ENCODE assay signal across 17 cellular contexts in the genomic region with DNA sequence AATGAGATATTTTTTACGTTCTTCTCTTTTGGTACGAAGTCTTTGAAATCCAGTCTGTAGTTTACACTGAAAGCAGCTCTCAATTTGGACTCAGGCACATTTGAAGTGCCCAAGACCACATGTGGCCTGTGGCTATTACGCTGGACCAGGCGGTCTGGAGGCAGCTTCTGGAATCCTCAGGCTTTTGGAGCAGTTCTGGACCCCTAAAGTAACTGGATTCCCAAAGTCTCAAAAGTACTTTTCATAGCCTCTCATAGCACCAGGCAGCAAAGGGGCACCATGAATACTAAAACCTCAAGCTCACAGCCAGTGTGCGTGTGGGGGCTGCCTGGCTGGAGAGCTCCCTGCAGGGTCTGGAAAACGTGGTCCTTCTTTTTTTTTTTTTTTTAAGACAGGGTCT.
DNase-seq lines count a peak whose midpoint lies in the region; ATAC-seq, FAIRE-seq and TF ChIP-seq lines count a peak whose summit lies in the region.
"Had no signal": no experiment of that assay in that cellular context is flagged by ENCODE, and none has a peak within 500 bp of the region (broad histone marks: within the 10 kb centered on the region; RNA-seq: fewer than 3 reads in every experiment).

No MANE protein-coding gene starts in this region.

- peaks cover 8% of the 10 kb centered on the region for H3K9me3 Mint-ChIP-seq in glutamatergic neuron (ENCODE audit: unreplicated experiment)
- H3K9me3 Mint-ChIP-seq: activated naive CD4-positive, alpha-beta T cell treated with anti-CD3 and anti-CD28 coated beads for 36 hours; brain; CD4-positive, CD25-positive, alpha-beta regulatory T cell had no signal

- no peak overlapping the region for H2BK5ac ChIP-seq in mesendoderm (ENCODE audit: low read length)

- intact Hi-C loops in Right ventricle myocardium inferior (cut with DNase I) (no loop called here), tibial artery (cut with DNase I; ENCODE audit: low total_unique reads) (no loop called here)

- no peak overlapping the region for H3K4me3 ChIP-seq in right atrium auricular region
- no peak overlapping the region for H3K4me3 ChIP-seq in mesendoderm (ENCODE audit: low read length)
- no peak overlapping the region for H3K4me3 ChIP-seq in tibial artery
- H3K4me3 ChIP-seq: gastrocnemius medialis, testis had no signal

- peaks cover 27% of the 10 kb centered on the region for H3K4me1 Mint-ChIP-seq in glutamatergic neuron (ENCODE audit: low read depth, unreplicated experiment)

- H3K9me3 ChIP-seq in right atrium auricular region (no peaks in the 10 kb centered on the region), tibial artery (no peaks in the 10 kb centered on the region)
- H3K9me3 ChIP-seq: gastrocnemius medialis, testis had no signal

- no peak overlapping the region for H2BK15ac ChIP-seq in mesendoderm (replicated peaks; ENCODE audit: low read depth)

- H3K4me1 ChIP-seq in right atrium auricular region, result peaks cover 0 to 76% of the 10 kb centered on the region in 2 donors
- H3K4me1 ChIP-seq in mesendoderm (ENCODE audit: control insufficient read depth, low read depth, low read length), result peaks cover 30% of the 10 kb centered on the region
- H3K4me1 ChIP-seq in tibial artery, result peaks cover 11 to 87% (median 71%) of the 10 kb centered on the region in 4 donors

- DNase-seq in Right ventricle myocardium inferior (ENCODE audit: missing footprints), result peak; percentile 6
- no peak for DNase-seq in right atrium auricular region (ENCODE audit: low spot score)
- peak; percentile 3 to 10 for DNase-seq in activated T-cell treated with anti-CD3 and anti-CD28 coated beads, Interleukin-2, amount 50 U/mL, for 48 hours
- no peak for DNase-seq in mesendoderm
- DNase-seq in tibial artery, result peak in 1 of 2 donors; percentile 6
- DNase-seq in frontal cortex (ENCODE audit: low spot score in 2 of 2), result no peak
- DNase-seq in glutamatergic neuron, result no peak
- DNase-seq: activated naive CD4-positive, alpha-beta T cell treated with anti-CD3 and anti-CD28 coated beads for 36 hours; CD4-positive, CD25-positive, alpha-beta regulatory T cell; dermis blood vessel endothelial cell; DMS153; GDM1; T1000; testis had no signal

- H4K8ac ChIP-seq in mesendoderm (ENCODE audit: low read depth, low read length), result no peak overlapping the region

- H3K23ac ChIP-seq in mesendoderm (ENCODE audit: low read length), result peak overlapping the region; percentile 9

- WGBS in mesendoderm (ENCODE audit: extremely low coverage, insufficient coverage, low lambda C conversion rate), result 100% methylated on average over 1 of the region's 6 CpGs

- H3K27ac ChIP-seq in right atrium auricular region (no peak overlapping the region), mesendoderm (ENCODE audit: low read depth, low read length) (no peak overlapping the region), tibial artery (peak overlapping the region; percentile 63 to 89)
- H3K27ac ChIP-seq: gastrocnemius medialis, testis had no signal

- H3K36me3 Mint-ChIP-seq in glutamatergic neuron (ENCODE audit: unreplicated experiment), result no peaks in the 10 kb centered on the region
- H3K36me3 Mint-ChIP-seq: CD4-positive, CD25-positive, alpha-beta regulatory T cell had no signal

- ATAC-seq in Right ventricle myocardium inferior (no peak), HG03108 (IDR thresholded peaks at IDR 0.05; ENCODE audit: unreplicated experiment) (no peak)
- ATAC-seq: gastrocnemius medialis had no signal

- H2BK120ac ChIP-seq in mesendoderm (ENCODE audit: low read depth, low read length), result no peak overlapping the region

- no peak for TF ChIP-seq CTCF in right atrium auricular region (IDR thresholded peaks at IDR 0.05)
- TF ChIP-seq CTCF in tibial artery (IDR thresholded peaks at IDR 0.05), result no peak
- TF ChIP-seq CTCF in glutamatergic neuron (IDR thresholded peaks at IDR 0.05; ENCODE audit: partially characterized antibody, unreplicated experiment), result no peak

- no peak overlapping the region for H3K4me3 Mint-ChIP-seq in glutamatergic neuron (ENCODE audit: unreplicated experiment)
- H3K4me3 Mint-ChIP-seq: activated naive CD4-positive, alpha-beta T cell treated with anti-CD3 and anti-CD28 coated beads for 36 hours had no signal

- H3K36me3 ChIP-seq in right atrium auricular region, result no peaks in the 10 kb centered on the region
- H3K36me3 ChIP-seq in mesendoderm (ENCODE audit: control insufficient read depth, insufficient read depth, low read length), result no peaks in the 10 kb centered on the region
- no peaks in the 10 kb centered on the region for H3K36me3 ChIP-seq in tibial artery
- H3K36me3 ChIP-seq: gastrocnemius medialis had no signal

- H3K4ac ChIP-seq in mesendoderm (ENCODE audit: low read depth, low read length), result no peak overlapping the region

- no peak overlapping the region for H3K27ac Mint-ChIP-seq in glutamatergic neuron (ENCODE audit: unreplicated experiment)

- H3K27me3 Mint-ChIP-seq in glutamatergic neuron (ENCODE audit: unreplicated experiment), result peaks cover 4% of the 10 kb centered on the region
- H3K27me3 Mint-ChIP-seq: brain; CD4-positive, CD25-positive, alpha-beta regulatory T cell had no signal

- H3K9ac ChIP-seq in mesendoderm (ENCODE audit: low read length), result no peak overlapping the region

- H3K27me3 ChIP-seq in right atrium auricular region (no peaks in the 10 kb centered on the region), mesendoderm (ENCODE audit: insufficient read depth, low read length, poor library complexity) (no peaks in the 10 kb centered on the region), tibial artery (no peaks in the 10 kb centered on the region)
- H3K27me3 ChIP-seq: gastrocnemius medialis, testis had no signal

- H3K56ac ChIP-seq in mesendoderm (ENCODE audit: low read length), result no peak overlapping the region

- H2AK5ac ChIP-seq in mesendoderm (ENCODE audit: low read length), result peak overlapping the region; percentile 84

- H3K18ac ChIP-seq in mesendoderm (ENCODE audit: low read length), result no peak overlapping the region

- H3K79me2 ChIP-seq in mesendoderm (ENCODE audit: control insufficient read depth, insufficient read depth, low read length), result no peaks in the 10 kb centered on the region

- H3K79me1 ChIP-seq in mesendoderm (ENCODE audit: low read length), result no peaks in the 10 kb centered on the region

- no peak overlapping the region for H3K4me2 ChIP-seq in mesendoderm (ENCODE audit: low read length)

- FAIRE-seq in frontal cortex (lab: Jason Lieb, UNC), result no peak

- no peak overlapping the region for H4K5ac ChIP-seq in mesendoderm (ENCODE audit: low read length)

Comparison
In these comparisons a context has a peak if more than half of its experiments do, and no peak if none do; other contexts are left out.
1. DNase-seq: peak in Right ventricle myocardium inferior (single experiment) and activated T-cell treated with anti-CD3 and anti-CD28 coated beads, Interleukin-2, amount 50 U/mL, for 48 hours (2 of 2); none in right atrium auricular region (single experiment), mesendoderm (single experiment), frontal cortex (0 of 2) and glutamatergic neuron (single experiment).
2. H3K27ac ChIP-seq: peak in tibial artery (2 of 2); none in right atrium auricular region (0 of 2) and mesendoderm (single experiment).